ENCODE assay signal across 25 cellular contexts in genomic region chr12:108115746-108116125, GRCh38. TPM values are rescaled to one million over a fixed set of nuclear protein-coding genes. Genes with fewer than 3 reads are reported as not detected.
DNase-seq lines count a peak whose midpoint lies in the region; ATAC-seq, FAIRE-seq and TF ChIP-seq lines count a peak whose summit lies in the region.
"Had no signal": no experiment of that assay in that cellular context is flagged by ENCODE, and none has a peak within 500 bp of the region (broad histone marks: within the 10 kb centered on the region; RNA-seq: fewer than 3 reads in every experiment).

No MANE protein-coding gene starts in this region.

- POLR2A ChIA-PET in WTC11 (lab: Charles Lee) = no interaction called here

- H3K27ac Mint-ChIP-seq in WTC11 (0 out of 2 replicates have a peak overlapping the region, but pooled peaks have one; percentile 43), memory B cell (peak overlapping the region; percentile 76)
- H3K27ac Mint-ChIP-seq in stimulated activated naive B cell treated with anti-CD40 and anti-IgM and Interleukin-4, amounts not matched to agents 10 μg/mL and 1 μg/mL and 100 μg/mL, for 72 hours = no peak overlapping the region
- H3K27ac Mint-ChIP-seq: CD8-positive, alpha-beta memory T cell had no signal

- H3K27me3 Mint-ChIP-seq in WTC11 (ENCODE audit: low read depth) (no peaks in the 10 kb centered on the region), memory B cell (no peaks in the 10 kb centered on the region)
- H3K27me3 Mint-ChIP-seq in stimulated activated naive B cell treated with anti-CD40 and anti-IgM and Interleukin-4, amounts not matched to agents 10 μg/mL and 1 μg/mL and 100 μg/mL, for 72 hours = peaks cover 18 to 35% of the 10 kb centered on the region in 2 donors

- ATAC-seq in WTC11 (no peak), memory B cell (ENCODE audit: low read depth) (peak; percentile 16)
- ATAC-seq in stimulated activated naive B cell treated with anti-CD40 and anti-IgM and Interleukin-4, amounts not matched to agents 10 μg/mL and 1 μg/mL and 100 μg/mL, for 72 hours (replicated peaks) = peak; percentile 24 to 39

- DNase-seq in Ammon's horn (ENCODE audit: low spot score) = peak; percentile 8
- no peak for DNase-seq in WTC11 (ENCODE audit: low spot score)
- DNase-seq in memory B cell (ENCODE audit: low spot score in 2 of 2) = peak; percentile 19 to 30
- DNase-seq in stimulated activated naive B cell treated with anti-CD40 and anti-IgM and Interleukin-4, amounts not matched to agents 10 μg/mL and 1 μg/mL and 100 μg/mL, for 72 hours = peak; percentile 19
- no peak for DNase-seq in hepatic stellate cell (ENCODE audit: low spot score)
- DNase-seq in D721Med (ENCODE audit: insufficient read length, low spot score) = no peak
- no peak for DNase-seq in cerebellar nuclear complex (lab: John Stamatoyannopoulos, UW)
- DNase-seq: 8988T; Calu3; CD8-positive, alpha-beta memory T cell; MM.1S; NCI-H1048; NCI-H1436; NCI-H187 treated with DMSO at 0.1 percent for 48 hours; NCI-H2107; NCI-H226; NCI-H510A treated with DMSO at 0.1 percent for 48 hours; NCI-H774; NK-92 treated with Interleukin-12 subunit alpha and Interleukin-12 subunit beta, amount 100 ng/mL, for 24 hours; SJCRH30 had no signal

- no peak for TF ChIP-seq CTCF in WTC11 (IDR thresholded peaks at IDR 0.05)
- TF ChIP-seq CTCF in D721Med (IDR thresholded peaks at IDR 0.05; ENCODE audit: insufficient read depth, missing control alignments) = no peak

- no peak for FAIRE-seq in D721Med (lab: Jason Lieb, UNC)
- FAIRE-seq: G401.6, GM12892, H54 had no signal

- H3K36me3 Mint-ChIP-seq in WTC11 = no peaks in the 10 kb centered on the region
- peaks cover 2% of the 10 kb centered on the region for H3K36me3 Mint-ChIP-seq in memory B cell
- no peaks in the 10 kb centered on the region for H3K36me3 Mint-ChIP-seq in stimulated activated naive B cell treated with anti-CD40 and anti-IgM and Interleukin-4, amounts not matched to agents 10 μg/mL and 1 μg/mL and 100 μg/mL, for 72 hours

- H3K9me3 Mint-ChIP-seq in WTC11 (peaks cover 3% of the 10 kb centered on the region; the same call in 1 of the 2 replicates), memory B cell (peaks cover 4% of the 10 kb centered on the region)
- peaks cover 0 to 2% of the 10 kb centered on the region in 2 donors for H3K9me3 Mint-ChIP-seq in stimulated activated naive B cell treated with anti-CD40 and anti-IgM and Interleukin-4, amounts not matched to agents 10 μg/mL and 1 μg/mL and 100 μg/mL, for 72 hours

- CTCF ChIA-PET in WTC11 (lab: Charles Lee) = interaction anchor here (1.0 to 1.2 kb wide), 2 partner anchors 14 to 123 kb away, joined by 3 to 4 read pairs; partner anchors contain the start of gene WSCD2

- peaks cover 63% of the 10 kb centered on the region for H3K4me1 Mint-ChIP-seq in WTC11
- peaks cover 47% of the 10 kb centered on the region for H3K4me1 Mint-ChIP-seq in memory B cell
- peaks cover 14 to 25% of the 10 kb centered on the region in 2 donors for H3K4me1 Mint-ChIP-seq in stimulated activated naive B cell treated with anti-CD40 and anti-IgM and Interleukin-4, amounts not matched to agents 10 μg/mL and 1 μg/mL and 100 μg/mL, for 72 hours

- H3K4me3 Mint-ChIP-seq in WTC11 (no peak overlapping the region), memory B cell (peak overlapping the region; percentile 70)
- H3K4me3 Mint-ChIP-seq in stimulated activated naive B cell treated with anti-CD40 and anti-IgM and Interleukin-4, amounts not matched to agents 10 μg/mL and 1 μg/mL and 100 μg/mL, for 72 hours = no peak overlapping the region
- H3K4me3 Mint-ChIP-seq: CD8-positive, alpha-beta memory T cell had no signal

TF ChIP-seq in WTC11, 78 proteins besides CTCF, POLR2A, EP300 and RAD21 (continues in another document):
- TF ChIP-seq ZBTB43 (CRISPR knock-in tag; IDR thresholded peaks at IDR 0.05) (no peak), SMAD3 (CRISPR knock-in tag; IDR thresholded peaks at IDR 0.05; ENCODE audit: borderline replicate concordance) (no peak), TCF7 (CRISPR knock-in tag; IDR thresholded peaks at IDR 0.05; ENCODE audit: low read depth) (no peak), ZNF281 (CRISPR knock-in tag; IDR thresholded peaks at IDR 0.05) (no peak), ZNF121 (CRISPR knock-in tag; IDR thresholded peaks at IDR 0.05) (no peak), IRF1 (CRISPR knock-in tag; IDR thresholded peaks at IDR 0.05) (no peak), SOX15 (CRISPR knock-in tag; IDR thresholded peaks at IDR 0.05) (no peak), NR3C1 (CRISPR knock-in tag; conservative IDR thresholded peaks at IDR 0.05; ENCODE audit: low read depth) (no peak), ZNF263 (CRISPR knock-in tag; IDR thresholded peaks at IDR 0.05; ENCODE audit: low read depth) (no peak), RELA (CRISPR knock-in tag; IDR thresholded peaks at IDR 0.05; ENCODE audit: borderline replicate concordance) (no peak), FOXJ3 (CRISPR knock-in tag; IDR thresholded peaks at IDR 0.05; ENCODE audit: borderline replicate concordance) (no peak), MAX (CRISPR knock-in tag; IDR thresholded peaks at IDR 0.05) (no peak), ATF2 (CRISPR knock-in tag; IDR thresholded peaks at IDR 0.05; ENCODE audit: borderline replicate concordance, low read depth) (no peak), KAT7 (CRISPR knock-in tag; IDR thresholded peaks at IDR 0.05; ENCODE audit: borderline replicate concordance) (no peak)
- TF ChIP-seq, protein P1, sequence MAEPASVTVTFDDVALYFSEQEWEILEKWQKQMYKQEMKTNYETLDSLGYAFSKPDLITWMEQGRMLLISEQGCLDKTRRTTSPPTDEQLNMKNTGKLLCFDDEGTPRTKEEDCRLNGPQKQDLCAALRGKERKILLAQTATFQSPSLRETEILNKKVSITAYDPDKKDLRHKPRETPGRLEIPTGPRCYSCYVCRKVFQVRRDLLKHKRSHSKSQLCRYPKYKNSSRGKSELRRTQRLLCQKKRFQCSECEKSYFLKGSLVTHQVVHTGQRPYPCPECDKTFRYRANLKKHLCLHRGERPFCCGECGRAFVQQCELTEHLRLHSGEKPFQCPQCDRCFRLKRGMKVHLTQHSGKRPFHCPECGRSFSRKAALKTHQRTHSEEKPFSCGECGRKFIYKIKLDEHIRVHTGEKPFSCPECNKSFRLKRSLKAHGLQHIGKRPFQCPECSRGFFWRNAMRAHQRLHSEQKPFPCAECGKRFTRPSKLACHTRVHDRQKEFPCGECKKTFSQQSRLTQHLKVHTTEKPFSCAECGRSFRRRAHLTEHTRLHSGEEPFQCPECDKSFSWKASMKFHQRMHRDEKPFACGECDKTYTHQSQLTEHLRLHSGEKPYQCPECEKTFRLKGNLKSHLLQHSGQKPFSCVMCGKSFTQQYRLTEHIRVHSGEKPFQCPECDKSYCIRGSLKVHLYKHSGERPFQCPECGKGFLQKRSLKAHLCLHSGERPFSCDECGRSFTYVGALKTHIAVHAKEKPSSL (CRISPR knock-in tag; conservative IDR thresholded peaks at IDR 0.05) = no peak

RNA-seq across cellular contexts. Expression of gene WSCD2, which starts 13.4 kb away (rescaled TPM):
- total RNA-seq in WTC11 (2021) = 1.1 to 1.6 TPM (median 1.6 TPM) in 3 replicates
- total RNA-seq: Calu3; CD8-positive, alpha-beta memory T cell; LHCN-M2; OCI-LY7; SJCRH30 had no signal

Comparison
In these comparisons a context has a peak if more than half of its experiments do, and no peak if none do; other contexts are left out.
1. DNase-seq: peak in Ammon's horn (single experiment), memory B cell (2 of 2) and stimulated activated naive B cell treated with anti-CD40 and anti-IgM and Interleukin-4, amounts not matched to agents 10 μg/mL and 1 μg/mL and 100 μg/mL, for 72 hours (single experiment); none in WTC11 (single experiment), hepatic stellate cell (single experiment), D721Med (single experiment) and cerebellar nuclear complex (0 of 2).